In the genomic region with DNA sequence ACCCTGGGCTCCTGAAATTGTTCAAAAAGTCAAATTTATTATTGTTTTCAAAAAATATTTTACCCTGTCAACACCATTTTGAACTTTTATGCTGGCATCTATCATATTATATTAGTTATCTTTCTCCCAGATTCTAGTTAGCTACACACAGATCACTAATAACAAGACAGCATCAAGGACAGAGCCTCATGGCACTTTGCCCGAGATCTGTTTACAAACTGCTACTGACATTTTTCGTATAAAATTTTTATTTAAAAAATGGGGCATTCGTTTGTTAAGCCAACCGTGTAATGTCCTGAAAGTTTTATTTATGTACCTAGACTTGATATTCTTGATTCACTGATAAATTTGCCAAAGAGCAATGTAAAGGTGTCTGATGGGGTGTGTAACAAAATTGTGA, we compare ENCODE assay signal across 37 cellular contexts.
"Had no signal": no experiment of that assay in that cellular context is flagged by ENCODE, and none has a peak within 500 bp of the region (broad histone marks: within the 10 kb centered on the region; RNA-seq: fewer than 3 reads in every experiment).

No MANE protein-coding gene starts in this region.

- H3K9me3 ChIP-seq: MG63 had no signal

- H3K4me2 ChIP-seq: KMS-11 had no signal

- H3K36me3 ChIP-seq: MG63 had no signal

- H3K4me3 ChIP-seq: MG63 had no signal

- H3K27ac ChIP-seq: KMS-11 had no signal

- H3K27me3 ChIP-seq: MG63 had no signal

- DNase-seq: Karpas-422, Kasumi-1, KBM-7, KG1, MG63, MM.1S, MV-4-11, NCI-H1048, NCI-H1092, NCI-H1092 treated with DMSO at 0.1 percent for 48 hours, NCI-H1105, NCI-H1105 treated with DMSO at 0.1 percent for 48 hours, NCI-H1417, NCI-H1417 treated with DMSO at 0.1 percent for 48 hours, NCI-H1436, NCI-H1436 treated with DMSO at 0.1 percent for 48 hours, NCI-H146, NCI-H1694, NCI-H1694 treated with DMSO at 0.1 percent for 48 hours, NCI-H187, NCI-H187 treated with DMSO at 0.1 percent for 48 hours, NCI-H1930, NCI-H2029, NCI-H2029 treated with DMSO at 0.1 percent for 48 hours, NCI-H2081, NCI-H2081 treated with DMSO at 0.1 percent for 48 hours, NCI-H2107, NCI-H2171, NCI-H2171 treated with DMSO at 0.1 percent for 48 hours, NCI-H2227 treated with DMSO at 0.1 percent for 48 hours, NCI-H226, NCI-H345, NCI-H446 treated with DMSO at 0.1 percent for 48 hours, NCI-H510A, NCI-H510A treated with DMSO at 0.1 percent for 48 hours, NCI-H524 had no signal
